ENCODE assay signal across 21 cellular contexts in the genomic region with DNA sequence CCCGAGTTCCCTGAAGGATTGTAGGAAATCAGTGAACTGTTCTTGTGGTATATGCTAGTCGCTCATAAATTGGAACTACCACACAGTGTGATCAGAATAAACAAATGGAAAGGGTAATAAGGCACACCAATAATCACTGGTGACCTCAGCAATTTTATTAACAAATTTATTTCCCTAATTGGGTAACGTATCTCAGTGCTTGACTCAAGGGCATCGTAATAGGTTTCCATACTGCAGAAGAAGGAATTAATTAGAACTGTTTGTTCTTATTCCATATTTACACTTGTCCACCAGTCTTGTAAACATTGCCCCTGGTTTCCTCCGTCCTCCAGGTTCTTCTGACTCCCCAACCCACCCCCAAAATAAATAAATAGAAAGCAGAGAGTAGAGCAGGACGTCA. TPM values are rescaled to one million over a fixed set of nuclear protein-coding genes. Genes with fewer than 3 reads are reported as not detected.
"Had no signal": no experiment of that assay in that cellular context is flagged by ENCODE, and none has a peak within 500 bp of the region (broad histone marks: within the 10 kb centered on the region; RNA-seq: fewer than 3 reads in every experiment).

No MANE protein-coding gene starts in this region.

- H3K4me3 Mint-ChIP-seq: activated CD4-positive, alpha-beta T cell treated with anti-CD3 and anti-CD28 coated beads, Interleukin-2, amount 10 ng/mL, durations not matched to agents 7 days and 5 days; natural killer cell; T-helper 1 cell treated with Interleukin-12 subunit alpha and Interleukin-12 subunit beta and Interleukin-4 antibody, amounts not matched to agents 30 μg/mL and 1 μg/mL, for 36 hours; WTC11 had no signal

- H3K9me3 ChIP-seq: gastroesophageal sphincter, suprapubic skin, upper lobe of right lung had no signal

- ATAC-seq: gastroesophageal sphincter, natural killer cell, sciatic nerve, upper lobe of right lung, WTC11 had no signal

- H3K27ac ChIP-seq: coronary artery, gastroesophageal sphincter, suprapubic skin, upper lobe of right lung had no signal

- DNase-seq: activated CD4-positive, alpha-beta T cell treated with anti-CD3 and anti-CD28 coated beads, Interleukin-2, amount 10 ng/mL, durations not matched to agents 7 days and 5 days; activated CD8-positive, alpha-beta memory T cell treated with anti-CD3 and anti-CD28 coated beads for 24 hours; activated naive CD4-positive, alpha-beta T cell treated with anti-CD3 and anti-CD28 coated beads, Interleukin-2, amount 50 U/mL, for 16 hours; central memory CD4-positive, alpha-beta T cell; effector CD4-positive, alpha-beta T cell; hippocampal formation; kidney glomerular epithelial cell; natural killer cell; nucleus accumbens; stimulated activated CD4-positive, alpha-beta T cell treated with anti-CD3 and anti-CD28 coated beads, Interleukin-2, amount 100 ng/mL, for 24 hours; stimulated activated naive CD4-positive, alpha-beta T cell treated with Interleukin-2 at 50 U/mL for 16 hours had no signal

- H3K36me3 ChIP-seq: gastroesophageal sphincter, suprapubic skin, upper lobe of right lung had no signal

- H3K4me3 ChIP-seq: coronary artery, gastroesophageal sphincter, suprapubic skin, upper lobe of right lung had no signal

- H3K27me3 ChIP-seq: upper lobe of right lung had no signal

- H3K9me3 Mint-ChIP-seq: activated CD4-positive, alpha-beta T cell treated with anti-CD3 and anti-CD28 coated beads, Interleukin-2, amount 10 ng/mL, durations not matched to agents 7 days and 5 days; natural killer cell; T-helper 1 cell treated with Interleukin-12 subunit alpha and Interleukin-12 subunit beta and Interleukin-4 antibody, amounts not matched to agents 30 μg/mL and 1 μg/mL, for 36 hours; WTC11 had no signal

- H3K4me1 Mint-ChIP-seq: natural killer cell had no signal

- H3K36me3 Mint-ChIP-seq: natural killer cell, WTC11 had no signal

- H3K27ac Mint-ChIP-seq: activated CD4-positive, alpha-beta T cell treated with anti-CD3 and anti-CD28 coated beads, Interleukin-2, amount 10 ng/mL, durations not matched to agents 7 days and 5 days; natural killer cell; T-helper 1 cell treated with Interleukin-12 subunit alpha and Interleukin-12 subunit beta and Interleukin-4 antibody, amounts not matched to agents 30 μg/mL and 1 μg/mL, for 36 hours; WTC11 had no signal

RNA-seq across cellular contexts. Expression of a gene that starts 25.2 kb away (rescaled TPM):
- total RNA-seq: activated CD4-positive, alpha-beta T cell treated with anti-CD3 and anti-CD28 coated beads, Interleukin-2, amount 10 ng/mL, durations not matched to agents 7 days and 5 days; endothelial cell of umbilical vein; lung microvascular endothelial cell; mononuclear cell; natural killer cell had no signal
- polyA plus RNA-seq: endothelial cell of umbilical vein had no signal
